Comparison of ENCODE assay signal across 8 cellular contexts in genomic region chrX:48835524-48836329, GRCh38. TPM values are rescaled to one million over a fixed set of nuclear protein-coding genes. Genes with fewer than 3 reads are reported as not detected.
DNase-seq lines count a peak whose midpoint lies in the region; ATAC-seq and TF ChIP-seq lines count a peak whose summit lies in the region.

Gene PCSK1N (minus strand): TSS chrX:48835610. CDS start chrX:48835532, 78 bp downstream.

- no peak for TF ChIP-seq CTCF in GM13976 (IDR thresholded peaks at IDR 0.05; ENCODE audit: borderline replicate concordance, control extremely low read depth, extremely low read depth, insufficient read depth, missing control alignments)

- peak within 1 kb of the TSS; percentile 34 for H3K4me3 ChIP-seq in H7 (ENCODE audit: insufficient read depth, low read depth, low read length)

- H3K27me3 ChIP-seq in H7 (ENCODE audit: control insufficient read depth, insufficient read depth, low read length): peaks cover 52% of the 10 kb centered on the region

- in situ Hi-C loops in GM13976 (cut with MboI; ENCODE audit: low sequenced_read_pairs, unreplicated experiment): no loop called here

- ATAC-seq in GM21737 (IDR thresholded peaks at IDR 0.05; ENCODE audit: unreplicated experiment): no peak
- no peak for ATAC-seq in GM21576 (IDR thresholded peaks at IDR 0.05; ENCODE audit: unreplicated experiment)

- peak; percentile 85 for DNase-seq in H7
- peak; percentile 69 to 84 for DNase-seq in NCI-H524 (lab: John Stamatoyannopoulos, UW)
- peak; percentile 4 for DNase-seq in medulla oblongata (ENCODE audit: extremely low spot score)
- DNase-seq in pons (ENCODE audit: low spot score): no peak
- no peak for DNase-seq in GM13976 (ENCODE audit: low spot score)

- no peaks in the 10 kb centered on the region for H3K36me3 ChIP-seq in H7 (replicated peaks; ENCODE audit: control insufficient read depth, insufficient read depth, low read length)

- H3K27ac ChIP-seq in angular gyrus (ENCODE audit: low read depth, low read length): peak within 1 kb of the TSS; percentile 57

RNA-seq across cellular contexts. Expression of gene PCSK1N, which starts in this region (rescaled TPM):
- total RNA-seq in H7 (2014; rRNA removed; shearing (Covaris generic)): 0.59 and 1.6 TPM in 2 replicates

Comparison
In these comparisons a context has a peak if more than half of its experiments do, and no peak if none do; other contexts are left out.
1. DNase-seq: peak in H7 (single experiment), NCI-H524 (2 of 2) and medulla oblongata (single experiment); none in pons (single experiment) and GM13976 (single experiment).